8 cellular contexts compared by ENCODE assay signal in the genomic region with DNA sequence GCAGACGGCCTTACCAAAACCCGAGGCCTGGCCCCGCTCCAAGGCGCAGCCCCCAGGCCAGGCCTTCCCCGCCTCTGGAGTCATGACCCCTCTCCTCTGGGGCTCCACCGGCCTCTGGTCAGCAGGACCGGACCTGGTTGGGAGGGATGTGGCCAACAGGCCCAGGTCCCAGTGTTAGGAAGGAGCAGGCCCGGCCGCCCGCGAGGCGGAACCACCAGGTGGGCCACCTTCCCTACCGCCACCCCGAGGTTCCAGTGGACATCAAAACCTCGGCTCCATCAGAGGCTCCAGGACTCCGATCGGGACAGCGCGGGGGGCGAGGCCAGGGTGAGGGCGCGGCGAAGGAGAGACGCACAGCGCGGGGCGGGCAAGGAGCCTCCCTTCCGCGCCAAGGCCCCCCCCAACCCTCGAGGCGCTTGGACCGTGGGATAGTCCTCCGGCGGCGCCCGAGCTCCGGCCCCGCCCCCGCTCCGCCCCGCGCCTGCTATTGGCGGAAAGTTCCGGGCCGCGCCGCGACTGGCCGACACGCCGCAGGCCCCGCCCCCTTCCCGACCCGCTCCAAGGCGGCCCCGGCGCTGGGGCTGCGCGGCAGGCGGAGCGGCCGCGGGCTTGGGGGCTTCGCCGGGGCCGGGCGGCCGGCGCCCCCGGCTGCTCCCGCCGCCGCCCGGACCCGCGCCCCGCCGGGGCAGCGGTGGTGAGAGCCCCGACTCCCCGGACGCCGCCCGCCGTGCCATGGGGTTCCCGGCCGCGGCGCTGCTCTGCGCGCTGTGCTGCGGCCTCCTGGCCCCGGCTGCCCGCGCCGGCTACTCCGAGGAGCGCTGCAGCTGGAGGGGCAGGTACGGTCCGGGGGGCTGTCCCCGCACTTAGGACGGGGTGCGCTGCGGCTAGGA. TPM values are rescaled to one million over a fixed set of nuclear protein-coding genes. Genes with fewer than 3 reads are reported as not detected.
DNase-seq lines count a peak whose midpoint lies in the region; ATAC-seq and TF ChIP-seq lines count a peak whose summit lies in the region.

A gene (plus strand): TSS at position 561 of the 890 bp plus-strand sequence. CDS start 172 bp downstream, at position 733.

- H3K4me3 Mint-ChIP-seq in naive B cell: peak within 1 kb of the TSS in 7 of 8 donors; percentile 51 to 75 (median 68)

- H3K27ac Mint-ChIP-seq in naive B cell: no peak within 1 kb of the TSS

- no peaks in the 10 kb centered on the region for H3K9me3 Mint-ChIP-seq in naive B cell

- no peaks in the 10 kb centered on the region for H3K36me3 Mint-ChIP-seq in naive B cell

- H3K4me1 Mint-ChIP-seq in naive B cell: peaks cover 10 to 16% (median 12%) of the 10 kb centered on the region in 3 donors

- peaks cover 0 to 38% (median 7%) of the 10 kb centered on the region in 3 donors for H3K27me3 Mint-ChIP-seq in naive B cell

- peak; percentile 82 for DNase-seq in AG10803 (ENCODE audit: low read depth)
- peak; percentile 67 for DNase-seq in HPDE6-E6E7 (ENCODE audit: extremely low spot score)
- DNase-seq in RPMI7951 (ENCODE audit: low read depth): peak; percentile 80
- DNase-seq in activated T-helper 1 cell treated with anti-CD3 and anti-CD28 coated beads, Interleukin-2, amount 50 U/mL, for 16 hours (ENCODE audit: low read depth in 1 of 2, low spot score in 1 of 2): peak; percentile 79 to 84
- DNase-seq in fibroblast of gingiva (ENCODE audit: low read depth): peak; percentile 86
- peak; percentile 83 for DNase-seq in naive B cell
- peak; percentile 83 to 84 for DNase-seq in stimulated activated CD8-positive, alpha-beta memory T cell treated with anti-CD3 and anti-CD28 coated beads, Interleukin-7, amount 100 ng/mL, for 48 hours (ENCODE audit: extremely low read depth in 1 of 2, low read depth in 1 of 2)

- no peak for TF ChIP-seq CTCF in AG10803 (conservative IDR thresholded peaks at IDR 0.05; ENCODE audit: low read length)

- H3K4me3 ChIP-seq in AG10803 (ENCODE audit: low read length): peak within 1 kb of the TSS; percentile 58

- ATAC-seq in GM19043 (IDR thresholded peaks at IDR 0.05; ENCODE audit: low read depth, unreplicated experiment) (peak; percentile 60), naive B cell (ENCODE audit: low read depth in 2 of 2) (peak; percentile 85)

RNA-seq across cellular contexts. Expression of the gene that starts here (rescaled TPM):
- 39.2 and 57.1 TPM in 2 replicates for total RNA-seq in RPMI7951 (2014; rRNA removed; shearing (Covaris generic))
- 10 to 100 TPM in 1 of 6 donors, 1 to 10 TPM in 4, not detected in 1; 4.0 to 10.2 (median 6.2) TPM for polyA plus RNA-seq in naive B cell (ENCODE audit: low read depth in 6 of 6)

Comparison
In these comparisons a context has a peak if more than half of its experiments do, and no peak if none do; other contexts are left out.
1. Peak in every context shown above with its lines: DNase-seq, ATAC-seq and H3K4me3 ChIP-seq.